In genomic region chr10:134205-134742, GRCh38 we compare ENCODE assay signal across 8 cellular contexts. TPM values are rescaled to one million over a fixed set of nuclear protein-coding genes. Genes with fewer than 3 reads are reported as not detected.
DNase-seq lines count a peak whose midpoint lies in the region; ATAC-seq and TF ChIP-seq lines count a peak whose summit lies in the region.

No MANE protein-coding gene starts in this region.

- H3K9me3 Mint-ChIP-seq in CD4-positive, alpha-beta T cell, result no peaks in the 10 kb centered on the region

- under 1% methylated on average over 26 of the region's 26 CpGs for WGBS in urinary bladder

- H3K4me3 Mint-ChIP-seq in CD4-positive, alpha-beta T cell, result peak overlapping the region; percentile 97

- H3K27ac Mint-ChIP-seq in CD4-positive, alpha-beta T cell, result peak overlapping the region; percentile 94

- H3K4me1 ChIP-seq in mucosa of rectum (ENCODE audit: control insufficient read depth in 2 of 2, insufficient read depth in 2 of 2, low read length in 2 of 2) (peaks cover 16 to 20% of the 10 kb centered on the region in 2 donors), urinary bladder (ENCODE audit: insufficient read depth) (no peaks in the 10 kb centered on the region)

- DNase-seq in CD4-positive, alpha-beta T cell, result peak in 3 of 10 experiments; percentile 7 to 27 (median 18)
- DNase-seq in SHP77 treated with DMSO at 0.1 percent for 48 hours (lab: John Stamatoyannopoulos, UW), result peak; percentile 58
- DNase-seq in dorsolateral prefrontal cortex, result no peak
- no peak for DNase-seq in globus pallidus (ENCODE audit: low spot score)

- no peak for ATAC-seq in CD4-positive, alpha-beta T cell (ENCODE audit: poor library complexity)
- ATAC-seq in GM18907 (IDR thresholded peaks at IDR 0.05; ENCODE audit: unreplicated experiment) (peak; percentile 23), HG03108 (IDR thresholded peaks at IDR 0.05; ENCODE audit: unreplicated experiment) (peak; percentile 19)

- TF ChIP-seq CTCF in CD4-positive, alpha-beta T cell (IDR thresholded peaks at IDR 0.05), result no peak
- no peak for TF ChIP-seq CTCF in dorsolateral prefrontal cortex (IDR thresholded peaks at IDR 0.05 in 54 of 56, conservative IDR thresholded peaks at IDR 0.05 in 2 of 56; ENCODE audit: low read depth in 1 of 56, partially characterized antibody in 56 of 56)

- intact Hi-C loops in CD4-positive, alpha-beta T cell (cut with DNase I, micrococcal nuclease), result loop anchor here in 1 of 2 experiments (5.0 kb wide), 1 partner anchor 853 kb away; the partner anchor contains the start of gene GTPBP4
- intact Hi-C loops in dorsolateral prefrontal cortex (cut with DNase I), result no loop called here

- POLR2A ChIA-PET in CD4-positive, alpha-beta T cell (lab: Charles Lee), result no interaction called here

- no peaks in the 10 kb centered on the region for H3K27me3 Mint-ChIP-seq in CD4-positive, alpha-beta T cell

- H3K9ac ChIP-seq in mucosa of rectum (ENCODE audit: low read depth in 1 of 2, low read length in 2 of 2), result peak overlapping the region; percentile 77 to 88

- H3K4me3 ChIP-seq in dorsolateral prefrontal cortex (peak overlapping the region; percentile 56 to 94 (median 84)), mucosa of rectum (ENCODE audit: low read length in 2 of 2) (peak overlapping the region; percentile 86 to 87), urinary bladder (ENCODE audit: low read depth, low read length) (peak overlapping the region; percentile 96)

- no peak overlapping the region for H3K27ac ChIP-seq in CD4-positive, alpha-beta T cell (ENCODE audit: low read depth, low read length)
- H3K27ac ChIP-seq in dorsolateral prefrontal cortex (peak overlapping the region in 56 of 59 donors; percentile 11 to 98 (median 91)), mucosa of rectum (ENCODE audit: low read depth in 2 of 2, low read length in 2 of 2) (peak overlapping the region; percentile 92 to 97), urinary bladder (ENCODE audit: low read depth) (peak overlapping the region; percentile 98)

- no peaks in the 10 kb centered on the region for H3K27me3 ChIP-seq in CD4-positive, alpha-beta T cell (ENCODE audit: control insufficient read depth, insufficient read depth, low read length)
- H3K27me3 ChIP-seq in dorsolateral prefrontal cortex (no peaks in the 10 kb centered on the region), mucosa of rectum (ENCODE audit: control insufficient read depth in 2 of 2, insufficient read depth in 2 of 2, low read length in 2 of 2) (no peaks in the 10 kb centered on the region)

- H3K36me3 ChIP-seq in mucosa of rectum (ENCODE audit: control insufficient read depth in 2 of 2, insufficient read depth in 2 of 2, low read length in 2 of 2) (no peaks in the 10 kb centered on the region), urinary bladder (ENCODE audit: insufficient read depth) (no peaks in the 10 kb centered on the region)

- no peaks in the 10 kb centered on the region for H3K9me3 ChIP-seq in CD4-positive, alpha-beta T cell (ENCODE audit: control insufficient read depth, low read length)
- H3K9me3 ChIP-seq in mucosa of rectum (ENCODE audit: control insufficient read depth in 2 of 2, low read length in 2 of 2), result no peaks in the 10 kb centered on the region

- H3K36me3 Mint-ChIP-seq in CD4-positive, alpha-beta T cell (ENCODE audit: low read depth), result peaks cover 15% of the 10 kb centered on the region

- peaks cover 54% of the 10 kb centered on the region for H3K4me1 Mint-ChIP-seq in CD4-positive, alpha-beta T cell (ENCODE audit: low read depth)

- CTCF ChIA-PET in CD4-positive, alpha-beta T cell (lab: Charles Lee), result no interaction called here

RNA-seq across cellular contexts. Expression of gene ZMYND11, which starts 1.0 kb away (rescaled TPM):
- total RNA-seq in CD4-positive, alpha-beta T cell, result 10 to 100 TPM; 19.9 to 22.2 TPM
- 100 to 1,000 TPM in 119 of 120 experiments, 10 to 100 TPM in 1; 95.8 to 166 (median 123) TPM for total RNA-seq in dorsolateral prefrontal cortex
- 114 TPM for total RNA-seq in urinary bladder
- polyA plus RNA-seq in urinary bladder, result 87.6 TPM
